17 cellular contexts compared by ENCODE assay signal in genomic region chr22:42309865-42310264, GRCh38. TPM values are rescaled to one million over a fixed set of nuclear protein-coding genes. Genes with fewer than 3 reads are reported as not detected.
DNase-seq lines count a peak whose midpoint lies in the region; ATAC-seq and TF ChIP-seq lines count a peak whose summit lies in the region.
"Had no signal": no experiment of that assay in that cellular context is flagged by ENCODE, and none has a peak within 500 bp of the region (broad histone marks: within the 10 kb centered on the region; RNA-seq: fewer than 3 reads in every experiment).

No MANE protein-coding gene starts in this region.

- no peak overlapping the region for H3K9ac ChIP-seq in neural progenitor cell

- H3K4me1 Mint-ChIP-seq in activated CD4-positive, alpha-beta T cell treated with anti-CD3 and anti-CD28 coated beads, Interleukin-2, amount 10 ng/mL, durations not matched to agents 7 days and 5 days, result peaks cover 31% of the 10 kb centered on the region
- H3K4me1 Mint-ChIP-seq in Caco-2 (ENCODE audit: low read depth, unreplicated experiment), result peaks cover 53% of the 10 kb centered on the region
- H3K4me1 Mint-ChIP-seq in T-helper 17 cell, result peaks cover 32% of the 10 kb centered on the region
- H3K4me1 Mint-ChIP-seq in neural progenitor cell, result peaks cover 54% of the 10 kb centered on the region

- peaks cover 81% of the 10 kb centered on the region for H4K20me1 ChIP-seq in neural progenitor cell (ENCODE audit: low read depth)

- H3K4me1 ChIP-seq in Caco-2 (peaks cover 58% of the 10 kb centered on the region), neural progenitor cell (peaks cover 45% of the 10 kb centered on the region), sigmoid colon (peaks cover 0 to 19% (median 12%) of the 10 kb centered on the region in 4 donors), tibial nerve (peaks cover 0 to 12% (median 0%) of the 10 kb centered on the region in 4 donors)

- H3K36me3 ChIP-seq in Caco-2 (ENCODE audit: control insufficient read depth, insufficient read depth, low read length), result no peaks in the 10 kb centered on the region
- H3K36me3 ChIP-seq in neural progenitor cell, result no peaks in the 10 kb centered on the region
- H3K36me3 ChIP-seq in sigmoid colon, result no peaks in the 10 kb centered on the region
- H3K36me3 ChIP-seq in tibial nerve, result no peaks in the 10 kb centered on the region

- intact Hi-C loops in Caco-2 (cut with micrococcal nuclease; ENCODE audit: unreplicated experiment) (loop anchor here (10.0 kb wide), 1 partner anchor 215 kb away; the partner anchor contains the start of gene NDUFA6), sigmoid colon (cut with DNase I) (no loop called here)

- peaks cover 11% of the 10 kb centered on the region for H3K79me2 ChIP-seq in neural progenitor cell (ENCODE audit: low read depth)

- TF ChIP-seq POLR2A in sigmoid colon (IDR thresholded peaks at IDR 0.05) (no peak), tibial nerve (IDR thresholded peaks at IDR 0.05) (no peak)

- CTCF ChIA-PET in activated CD4-positive, alpha-beta T cell treated with anti-CD3 and anti-CD28 coated beads, Interleukin-2, amount 10 ng/mL, durations not matched to agents 7 days and 5 days (lab: Charles Lee), result interaction anchor here (1.0 kb wide), 1 partner anchor 54 kb away, joined by 3 read pairs; no protein-coding TSS in a partner anchor
- CTCF ChIA-PET in Caco-2 (lab: Charles Lee), result interaction anchor here (0.7 to 0.9 kb wide), 3 partner anchors 13 to 332 kb away, joined by 3 to 7 read pairs (median 7); no protein-coding TSS in a partner anchor

- DNase-seq in activated CD4-positive, alpha-beta T cell treated with anti-CD3 and anti-CD28 coated beads, Interleukin-2, amount 10 ng/mL, durations not matched to agents 7 days and 5 days, result no peak
- DNase-seq in activated CD4-positive, alpha-beta T cell treated with anti-CD3 and anti-CD28 coated beads, Interleukin-2, amount 50 U/mL, for 48 hours, result no peak
- no peak for DNase-seq in Caco-2
- DNase-seq in T-helper 17 cell, result no peak
- DNase-seq in neural progenitor cell (ENCODE audit: low spot score), result no peak
- no peak for DNase-seq in sigmoid colon
- DNase-seq in NCI-H146 treated with DMSO at 0.1 percent for 48 hours (lab: John Stamatoyannopoulos, UW; ENCODE audit: unreplicated experiment), result no peak
- DNase-seq in tibial nerve (ENCODE audit: low spot score in 2 of 2), result no peak
- DNase-seq: 8988T; AML-193; CD4-positive, alpha-beta memory T cell; DMS153; DMS79 treated with DMSO at 0.1 percent for 48 hours; EL; HCEC 1CT had no signal

- 92 to 93% methylated on average over 3 of the region's 3 CpGs for WGBS in sigmoid colon, 2 donors
- WGBS in tibial nerve, 2 donors, result 77 to 85% methylated on average over 3 of the region's 3 CpGs

- H3K4me3 Mint-ChIP-seq in activated CD4-positive, alpha-beta T cell treated with anti-CD3 and anti-CD28 coated beads, Interleukin-2, amount 10 ng/mL, durations not matched to agents 7 days and 5 days, result no peak overlapping the region
- H3K4me3 Mint-ChIP-seq in Caco-2 (ENCODE audit: unreplicated experiment), result no peak overlapping the region
- H3K4me3 Mint-ChIP-seq in T-helper 17 cell, result no peak overlapping the region
- no peak overlapping the region for H3K4me3 Mint-ChIP-seq in neural progenitor cell
- H3K4me3 Mint-ChIP-seq: CD4-positive, alpha-beta memory T cell had no signal

- TF ChIP-seq CTCF in Caco-2 (IDR thresholded peaks at IDR 0.05; ENCODE audit: insufficient read depth in 1 of 2, low read depth in 1 of 2, low read length in 1 of 2, severe bottlenecking in 1 of 2, unreplicated experiment in 1 of 2), result no peak
- no peak for TF ChIP-seq CTCF in neural progenitor cell (IDR thresholded peaks at IDR 0.05)
- TF ChIP-seq CTCF in sigmoid colon (IDR thresholded peaks at IDR 0.05), result no peak
- TF ChIP-seq CTCF in tibial nerve (IDR thresholded peaks at IDR 0.05), result no peak

- POLR2A ChIA-PET in activated CD4-positive, alpha-beta T cell treated with anti-CD3 and anti-CD28 coated beads, Interleukin-2, amount 10 ng/mL, durations not matched to agents 7 days and 5 days (lab: Charles Lee), result no interaction called here
- POLR2A ChIA-PET in Caco-2 (lab: Charles Lee), result no interaction called here

- no peaks in the 10 kb centered on the region for H3K27me3 Mint-ChIP-seq in activated CD4-positive, alpha-beta T cell treated with anti-CD3 and anti-CD28 coated beads, Interleukin-2, amount 10 ng/mL, durations not matched to agents 7 days and 5 days
- H3K27me3 Mint-ChIP-seq in Caco-2 (ENCODE audit: insufficient read depth, unreplicated experiment) (no peaks in the 10 kb centered on the region), T-helper 17 cell (no peaks in the 10 kb centered on the region), neural progenitor cell (ENCODE audit: insufficient read depth, low read depth) (peaks cover 21% of the 10 kb centered on the region)
- H3K27me3 Mint-ChIP-seq: CD4-positive, alpha-beta memory T cell had no signal

- no peaks in the 10 kb centered on the region for H3K9me3 Mint-ChIP-seq in activated CD4-positive, alpha-beta T cell treated with anti-CD3 and anti-CD28 coated beads, Interleukin-2, amount 10 ng/mL, durations not matched to agents 7 days and 5 days
- H3K9me3 Mint-ChIP-seq in Caco-2 (ENCODE audit: unreplicated experiment) (no peaks in the 10 kb centered on the region), neural progenitor cell (no peaks in the 10 kb centered on the region)
- H3K9me3 Mint-ChIP-seq: CD4-positive, alpha-beta memory T cell had no signal

- no peak for ATAC-seq in T-helper 17 cell

- no peaks in the 10 kb centered on the region for H3K27me3 ChIP-seq in Caco-2 (replicated peaks; ENCODE audit: control insufficient read depth, insufficient read depth, low read length)
- peaks cover under 1% of the 10 kb centered on the region for H3K27me3 ChIP-seq in neural progenitor cell
- peaks cover 0 to 3% (median 0%) of the 10 kb centered on the region in 3 donors for H3K27me3 ChIP-seq in sigmoid colon
- H3K27me3 ChIP-seq in tibial nerve, result peaks cover 0 to 9% of the 10 kb centered on the region in 2 donors

- H3K27ac ChIP-seq in neural progenitor cell (no peak overlapping the region), sigmoid colon (no peak overlapping the region), tibial nerve (no peak overlapping the region)
- H3K27ac ChIP-seq: C4-2B, HL-60 had no signal

- TF ChIP-seq EP300 in sigmoid colon (IDR thresholded peaks at IDR 0.05) (no peak), tibial nerve (IDR thresholded peaks at IDR 0.05) (no peak)

- no peak overlapping the region for H2AFZ ChIP-seq in neural progenitor cell (replicated peaks)

- no peaks in the 10 kb centered on the region for H3K36me3 Mint-ChIP-seq in activated CD4-positive, alpha-beta T cell treated with anti-CD3 and anti-CD28 coated beads, Interleukin-2, amount 10 ng/mL, durations not matched to agents 7 days and 5 days (ENCODE audit: low read depth)
- H3K36me3 Mint-ChIP-seq in Caco-2 (ENCODE audit: insufficient read depth, unreplicated experiment), result peaks cover 9% of the 10 kb centered on the region
- H3K36me3 Mint-ChIP-seq in T-helper 17 cell (ENCODE audit: low read depth), result no peaks in the 10 kb centered on the region
- H3K36me3 Mint-ChIP-seq in neural progenitor cell, result no peaks in the 10 kb centered on the region
- H3K36me3 Mint-ChIP-seq: CD4-positive, alpha-beta memory T cell had no signal

- BruUV-seq in Caco-2 (replicated peaks; lab: Mats Ljungman, UMichigan), result no TSS peak

- H3K4me2 ChIP-seq in neural progenitor cell, result no peak overlapping the region

- peak overlapping the region; percentile 31 for H3K27ac Mint-ChIP-seq in activated CD4-positive, alpha-beta T cell treated with anti-CD3 and anti-CD28 coated beads, Interleukin-2, amount 10 ng/mL, durations not matched to agents 7 days and 5 days
- H3K27ac Mint-ChIP-seq in Caco-2 (ENCODE audit: unreplicated experiment) (peak overlapping the region; percentile 86), T-helper 17 cell (peak overlapping the region; percentile 43), neural progenitor cell (peak overlapping the region; percentile 43)

- peaks cover 19% of the 10 kb centered on the region for H3F3A ChIP-seq in neural progenitor cell (ENCODE audit: low read depth)

- H3K4me3 ChIP-seq in Caco-2 (ENCODE audit: low read depth, low read length) (no peak overlapping the region), neural progenitor cell (no peak overlapping the region), sigmoid colon (no peak overlapping the region), tibial nerve (no peak overlapping the region)

- no peaks in the 10 kb centered on the region for H3K9me3 ChIP-seq in Caco-2
- H3K9me3 ChIP-seq in T-helper 17 cell (ENCODE audit: control insufficient read depth, low read length, poor library complexity, severe bottlenecking), result no peaks in the 10 kb centered on the region
- H3K9me3 ChIP-seq in neural progenitor cell (ENCODE audit: low read depth), result no peaks in the 10 kb centered on the region
- no peaks in the 10 kb centered on the region for H3K9me3 ChIP-seq in sigmoid colon
- no peaks in the 10 kb centered on the region for H3K9me3 ChIP-seq in tibial nerve

RNA-seq across cellular contexts. Expression of gene TCF20, which starts 39.4 kb away (rescaled TPM):
- 10 to 100 TPM; 82.1 to 87.1 TPM for total RNA-seq in activated CD4-positive, alpha-beta T cell treated with anti-CD3 and anti-CD28 coated beads, Interleukin-2, amount 10 ng/mL, durations not matched to agents 7 days and 5 days
- total RNA-seq in Caco-2 (2022), result 81.7 and 82.7 TPM in 2 replicates
- total RNA-seq in T-helper 17 cell, result 10 to 100 TPM; 68.7 to 81.9 TPM
- 53.7 and 67.4 TPM in 2 replicates for total RNA-seq in neural progenitor cell (ENCODE audit: low replicate concordance)
- total RNA-seq in sigmoid colon, result 10 to 100 TPM; 21.6 to 31.0 (median 25.1) TPM
- polyA plus RNA-seq in sigmoid colon, result 10 to 100 TPM; 10.8 to 28.2 (median 11.6) TPM
- 10 to 100 TPM; 17.4 to 28.8 (median 24.7) TPM for total RNA-seq in tibial nerve

Comparison
In these comparisons a context has a peak if more than half of its experiments do, and no peak if none do; other contexts are left out.
1. H3K27ac Mint-ChIP-seq: peak in every context shown above with its lines; median percentile 86 in Caco-2; 43 in T-helper 17 cell; 43 in neural progenitor cell; 31 in activated CD4-positive, alpha-beta T cell treated with anti-CD3 and anti-CD28 coated beads, Interleukin-2, amount 10 ng/mL, durations not matched to agents 7 days and 5 days.